In genomic region chr3:188817103-188817919, GRCh38 we compare ENCODE assay signal across 24 cellular contexts.
DNase-seq lines count a peak whose midpoint lies in the region; ATAC-seq and TF ChIP-seq lines count a peak whose summit lies in the region.
"Had no signal": no experiment of that assay in that cellular context is flagged by ENCODE, and none has a peak within 500 bp of the region (broad histone marks: within the 10 kb centered on the region; RNA-seq: fewer than 3 reads in every experiment).

No MANE protein-coding gene starts in this region.

- intact Hi-C loops in gastrocnemius medialis (cut with DNase I; ENCODE audit: low total_unique reads): no loop called here

- no peaks in the 10 kb centered on the region for H3K36me3 ChIP-seq in gastrocnemius medialis
- H3K36me3 ChIP-seq: BLaER1 treated with 17β-estradiol and CSF1 and Interleukin-3, amounts not matched to agents 10 nM and 100 nM; esophagus muscularis mucosa; heart right ventricle; thyroid gland had no signal

- H3K4me3 ChIP-seq in gastrocnemius medialis: no peak overlapping the region
- H3K4me3 ChIP-seq: BLaER1 treated with 17β-estradiol and CSF1 and Interleukin-3, amounts not matched to agents 10 nM and 100 nM; esophagus muscularis mucosa; GM23338; heart right ventricle; thyroid gland had no signal

- no peak overlapping the region for H3K27ac ChIP-seq in gastrocnemius medialis
- H3K27ac ChIP-seq: esophagus muscularis mucosa, heart right ventricle, thyroid gland had no signal

- peaks cover 4 to 10% of the 10 kb centered on the region in 2 donors for H3K4me1 ChIP-seq in gastrocnemius medialis

- H3K9me3 ChIP-seq in gastrocnemius medialis: no peaks in the 10 kb centered on the region
- H3K9me3 ChIP-seq: BLaER1 treated with 17β-estradiol and CSF1 and Interleukin-3, amounts not matched to agents 10 nM and 100 nM; esophagus muscularis mucosa; heart right ventricle; thyroid gland had no signal

- TF ChIP-seq CTCF in progenitor cell of endocrine pancreas (IDR thresholded peaks at IDR 0.05; ENCODE audit: unreplicated experiment) (no peak), gastrocnemius medialis (IDR thresholded peaks at IDR 0.05 in 4 of 5, conservative IDR thresholded peaks at IDR 0.05 in 1 of 5) (no peak)

- H3K36me3 Mint-ChIP-seq in progenitor cell of endocrine pancreas (ENCODE audit: insufficient read depth): no peaks in the 10 kb centered on the region
- H3K36me3 Mint-ChIP-seq: naive B cell had no signal

- peak overlapping the region; percentile 76 for H3K27ac Mint-ChIP-seq in progenitor cell of endocrine pancreas
- H3K27ac Mint-ChIP-seq: activated naive CD8-positive, alpha-beta T cell treated with anti-CD3 and anti-CD28 coated beads, Interleukin-2, amount 50 U/mL, for 24 hours; dendritic cell treated with granulocyte-macrophage colony-stimulating factor and Interleukin-4, amounts not matched to agents 40 ng/mL and 50 ng/mL, for 4 days; GM23338 had no signal

- H3K9me3 Mint-ChIP-seq in progenitor cell of endocrine pancreas (ENCODE audit: low read depth): no peaks in the 10 kb centered on the region
- H3K9me3 Mint-ChIP-seq: activated naive CD8-positive, alpha-beta T cell treated with anti-CD3 and anti-CD28 coated beads, Interleukin-2, amount 50 U/mL, for 24 hours; central memory CD8-positive, alpha-beta T cell; dendritic cell treated with granulocyte-macrophage colony-stimulating factor and Interleukin-4, amounts not matched to agents 40 ng/mL and 50 ng/mL, for 4 days; GM23338; naive B cell had no signal

- ATAC-seq in GM18502 (IDR thresholded peaks at IDR 0.05; ENCODE audit: poor library complexity, unreplicated experiment) (no peak), HG02852 (IDR thresholded peaks at IDR 0.05; ENCODE audit: unreplicated experiment) (no peak), gastrocnemius medialis (no peak)
- ATAC-seq: activated naive CD8-positive, alpha-beta T cell treated with anti-CD3 and anti-CD28 coated beads, Interleukin-2, amount 50 U/mL, for 24 hours; GM23338 had no signal

- H3K4me3 Mint-ChIP-seq in progenitor cell of endocrine pancreas (ENCODE audit: low read depth): no peak overlapping the region
- H3K4me3 Mint-ChIP-seq: activated naive CD8-positive, alpha-beta T cell treated with anti-CD3 and anti-CD28 coated beads, Interleukin-2, amount 50 U/mL, for 24 hours; central memory CD8-positive, alpha-beta T cell; dendritic cell treated with granulocyte-macrophage colony-stimulating factor and Interleukin-4, amounts not matched to agents 40 ng/mL and 50 ng/mL, for 4 days; GM23338; naive B cell had no signal

- TF ChIP-seq POLR2A in gastrocnemius medialis (IDR thresholded peaks at IDR 0.05): no peak

- no peaks in the 10 kb centered on the region for H3K27me3 ChIP-seq in gastrocnemius medialis
- H3K27me3 ChIP-seq: BLaER1 treated with 17β-estradiol and CSF1 and Interleukin-3, amounts not matched to agents 10 nM and 100 nM; esophagus muscularis mucosa; heart right ventricle; thyroid gland had no signal

- in situ Hi-C loops in T47D (cut with HindIII; ENCODE audit: low pct_unique_long_range_greater_than_20kb, low sequenced_read_pairs): no loop called here
- in situ Hi-C loops in gastrocnemius medialis (cut with MboI; ENCODE audit: low sequenced_read_pairs in 4 of 4): no loop called here

- DNase-seq in HT-29 (ENCODE audit: low spot score): peak; percentile 6
- peak; percentile 35 to 52 for DNase-seq in T47D (ENCODE audit: low read depth in 1 of 2, low spot score in 1 of 2)
- peak; percentile 16 for DNase-seq in left kidney (ENCODE audit: low read depth, low spot score)
- no peak for DNase-seq in progenitor cell of endocrine pancreas (ENCODE audit: low spot score, unreplicated experiment)
- no peak for DNase-seq in gastrocnemius medialis
- DNase-seq: activated CD4-positive, alpha-beta T cell treated with anti-CD3 and anti-CD28 coated beads, Interleukin-2, amount 50 U/mL, for 48 hours; activated naive CD8-positive, alpha-beta T cell treated with anti-CD3 and anti-CD28 coated beads, Interleukin-2, amount 50 U/mL, for 24 hours; activated T-cell treated with anti-CD3 and anti-CD28 coated beads, Interleukin-2, amount 50 U/mL, for 48 hours; foreskin fibroblast; heart right ventricle; naive B cell; NCI-H1048; NCI-H446; NCI-H748 treated with DMSO at 0.1 percent for 48 hours; nucleus accumbens; stimulated activated CD4-positive, alpha-beta T cell treated with anti-CD3 and anti-CD28 coated beads, Interleukin-4, amount 100 ng/mL, for 1 hour; thyroid gland had no signal

- H3K27me3 Mint-ChIP-seq in progenitor cell of endocrine pancreas: no peaks in the 10 kb centered on the region
- H3K27me3 Mint-ChIP-seq: activated naive CD8-positive, alpha-beta T cell treated with anti-CD3 and anti-CD28 coated beads, Interleukin-2, amount 50 U/mL, for 24 hours; central memory CD8-positive, alpha-beta T cell; dendritic cell treated with granulocyte-macrophage colony-stimulating factor and Interleukin-4, amounts not matched to agents 40 ng/mL and 50 ng/mL, for 4 days; naive B cell had no signal

- peaks cover 19% of the 10 kb centered on the region for H3K4me1 Mint-ChIP-seq in progenitor cell of endocrine pancreas (ENCODE audit: low read depth)
- H3K4me1 Mint-ChIP-seq: activated naive CD8-positive, alpha-beta T cell treated with anti-CD3 and anti-CD28 coated beads, Interleukin-2, amount 50 U/mL, for 24 hours; GM23338 had no signal

Comparison
In these comparisons a context has a peak if more than half of its experiments do, and no peak if none do; other contexts are left out.
1. DNase-seq: peak in HT-29 (single experiment), T47D (2 of 2) and left kidney (single experiment); none in progenitor cell of endocrine pancreas (single experiment) and gastrocnemius medialis (0 of 2).